In genomic region chr11:13040969-13041561, GRCh38 we compare ENCODE assay signal across 2 cellular contexts.
TF ChIP-seq lines count a peak whose summit lies in the region.

No MANE protein-coding gene starts in this region.

TF ChIP-seq in HepG2, 621 proteins besides CTCF, POLR2A, EP300 and RAD21:
- TF ChIP-seq ATF7-NPFF (CRISPR knock-in tag; IDR thresholded peaks at IDR 0.05; ENCODE audit: low read depth) (no peak), MNT (IDR thresholded peaks at IDR 0.05) (peak; percentile 80)

TF ChIP-seq in K562, 482 proteins besides CTCF, POLR2A, EP300 and RAD21 (continues in another document):
- no peak for TF ChIP-seq RNF219 (CRISPR knock-in tag; IDR thresholded peaks at IDR 0.05)
- no peak for TF ChIP-seq PTBP1 (IDR thresholded peaks at IDR 0.05; ENCODE audit: low read depth, low read length)
- TF ChIP-seq E2F1 (CRISPR knock-in tag; IDR thresholded peaks at IDR 0.05), result no peak
- TF ChIP-seq ZNF740 (CRISPR knock-in tag; IDR thresholded peaks at IDR 0.05), result no peak
- no peak for TF ChIP-seq ZNF740 (tag; IDR thresholded peaks at IDR 0.05)
- no peak for TF ChIP-seq MBD1 (CRISPR knock-in tag; IDR thresholded peaks at IDR 0.05)
- TF ChIP-seq TEAD4 (IDR thresholded peaks at IDR 0.05; ENCODE audit: low read length), result no peak
- no peak for TF ChIP-seq TEAD4 (CRISPR knock-in tag; IDR thresholded peaks at IDR 0.05; ENCODE audit: borderline replicate concordance)
- no peak for TF ChIP-seq ZBTB34 (CRISPR knock-in tag; IDR thresholded peaks at IDR 0.05)
- TF ChIP-seq MGA (IDR thresholded peaks at IDR 0.05), result no peak
- no peak for TF ChIP-seq AFF4 (CRISPR knock-in tag; IDR thresholded peaks at IDR 0.05)
- no peak for TF ChIP-seq ZBTB33 (CRISPR knock-in tag; IDR thresholded peaks at IDR 0.05)
- no peak for TF ChIP-seq WHSC1 (IDR thresholded peaks at IDR 0.05; ENCODE audit: low read length)
- TF ChIP-seq SOX6 (IDR thresholded peaks at IDR 0.05), result 0 out of 2 replicates have a peak, but pooled peaks have one; percentile 16
- no peak for TF ChIP-seq ZNF449 (CRISPR knock-in tag; IDR thresholded peaks at IDR 0.05)
- no peak for TF ChIP-seq FOXA3 (CRISPR knock-in tag; conservative IDR thresholded peaks at IDR 0.05 in 1 of 2, IDR thresholded peaks at IDR 0.05 in 1 of 2)
- TF ChIP-seq HDGF (IDR thresholded peaks at IDR 0.05), result no peak
- TF ChIP-seq ZNF316 (IDR thresholded peaks at IDR 0.05), result peak; percentile 85
- peak; percentile 10; the same call in 1 of the 2 replicates for TF ChIP-seq MAFF (IDR thresholded peaks at IDR 0.05; ENCODE audit: low read length)
